ENCODE assay signal across 30 cellular contexts in genomic region chr22:37925767-37926166, GRCh38. TPM values are rescaled to one million over a fixed set of nuclear protein-coding genes. Genes with fewer than 3 reads are reported as not detected.
"Had no signal": no experiment of that assay in that cellular context is flagged by ENCODE, and none has a peak within 500 bp of the region (broad histone marks: within the 10 kb centered on the region; RNA-seq: fewer than 3 reads in every experiment).

No MANE protein-coding gene starts in this region.

- H3K36me3 Mint-ChIP-seq: activated naive CD4-positive, alpha-beta T cell treated with anti-CD3 and anti-CD28 coated beads, Interleukin-2, amount 50 U/mL, for 72 hours had no signal

- H3K9me3 Mint-ChIP-seq: activated CD8-positive, alpha-beta T cell treated with anti-CD3 and anti-CD28 coated beads for 36 hours; activated naive CD4-positive, alpha-beta T cell treated with anti-CD3 and anti-CD28 coated beads, Interleukin-2, amount 50 U/mL, for 72 hours; activated T-cell treated with anti-CD3 and anti-CD28 coated beads, Interleukin-2, amount 50 U/mL, for 4 hours; activated T-helper 17 cell treated with anti-CD3 and anti-CD28 coated beads, Interleukin-2, amount 50 U/mL, for 72 hours; mesothelial cell of epicardium; naive thymus-derived CD4-positive, alpha-beta T cell; WTC11 had no signal

- H3K4me1 Mint-ChIP-seq: activated T-helper 17 cell treated with anti-CD3 and anti-CD28 coated beads, Interleukin-2, amount 50 U/mL, for 72 hours; mesothelial cell of epicardium; WTC11 had no signal

- ATAC-seq: activated CD8-positive, alpha-beta T cell treated with anti-CD3 and anti-CD28 coated beads for 36 hours; activated naive CD4-positive, alpha-beta T cell treated with anti-CD3 and anti-CD28 coated beads, Interleukin-2, amount 50 U/mL, for 72 hours; activated T-cell treated with anti-CD3 and anti-CD28 coated beads, Interleukin-2, amount 50 U/mL, for 4 hours; activated T-helper 17 cell treated with anti-CD3 and anti-CD28 coated beads, Interleukin-2, amount 50 U/mL, for 72 hours; gastrocnemius medialis; naive thymus-derived CD4-positive, alpha-beta T cell; right cardiac atrium; stimulated activated naive CD8-positive, alpha-beta T cell treated with anti-CD3 and anti-CD28 coated beads, Interleukin-15, Interleukin-2, amounts not matched to agents 100 U/mL and 50 U/mL, for 24 hours; T-helper 17 cell; upper lobe of right lung; WTC11 had no signal

- H3K27me3 ChIP-seq: adrenal gland, ascending aorta, brain microvascular endothelial cell, gastrocnemius medialis, hepatocyte, thyroid gland, upper lobe of right lung had no signal

- H3K4me2 ChIP-seq: hepatocyte had no signal

- H3K79me2 ChIP-seq: hepatocyte had no signal

- H3K4me3 ChIP-seq: adrenal gland, ascending aorta, gastrocnemius medialis, hepatocyte, SK-N-MC, thyroid gland, upper lobe of right lung had no signal

- H3K27ac ChIP-seq: adrenal gland, ascending aorta, brain microvascular endothelial cell, epithelial cell of prostate, gastrocnemius medialis, hepatocyte, SK-N-MC, thyroid gland, upper lobe of right lung had no signal

- H3K4me3 Mint-ChIP-seq: activated CD8-positive, alpha-beta T cell treated with anti-CD3 and anti-CD28 coated beads for 36 hours; activated T-cell treated with anti-CD3 and anti-CD28 coated beads, Interleukin-2, amount 50 U/mL, for 4 hours; activated T-helper 17 cell treated with anti-CD3 and anti-CD28 coated beads, Interleukin-2, amount 50 U/mL, for 72 hours; mesothelial cell of epicardium; naive thymus-derived CD4-positive, alpha-beta T cell; T-helper 17 cell; WTC11 had no signal

- H3K27ac Mint-ChIP-seq: activated CD8-positive, alpha-beta T cell treated with anti-CD3 and anti-CD28 coated beads for 36 hours; activated T-helper 17 cell treated with anti-CD3 and anti-CD28 coated beads, Interleukin-2, amount 50 U/mL, for 72 hours; mesothelial cell of epicardium; T-helper 17 cell; WTC11 had no signal

- H3K9me3 ChIP-seq: adrenal gland, ascending aorta, gastrocnemius medialis, thyroid gland, upper lobe of right lung had no signal

- H2AFZ ChIP-seq: hepatocyte had no signal

- H3K27me3 Mint-ChIP-seq: activated CD8-positive, alpha-beta T cell treated with anti-CD3 and anti-CD28 coated beads for 36 hours; activated T-helper 17 cell treated with anti-CD3 and anti-CD28 coated beads, Interleukin-2, amount 50 U/mL, for 72 hours; naive thymus-derived CD4-positive, alpha-beta T cell; T-helper 17 cell had no signal

- DNase-seq: activated CD4-positive, alpha-beta T cell treated with anti-CD3 and anti-CD28 coated beads for 1 hour; activated CD4-positive, alpha-beta T cell treated with anti-CD3 and anti-CD28 coated beads, Interleukin-2, amount 50 U/mL, for 1 hour; activated CD8-positive, alpha-beta T cell treated with anti-CD3 and anti-CD28 coated beads for 36 hours; activated naive CD4-positive, alpha-beta T cell; activated T-cell treated with anti-CD3 and anti-CD28 coated beads, Interleukin-2, amount 50 U/mL, for 4 hours; adrenal gland; brain microvascular endothelial cell; effector CD4-positive, alpha-beta T cell; gastrocnemius medialis; left colon; mammary epithelial cell; naive thymus-derived CD4-positive, alpha-beta T cell; occipital lobe; right cardiac atrium; stimulated activated CD4-positive, alpha-beta T cell treated with anti-CD3 and anti-CD28 coated beads, Interleukin-2, amount 100 ng/mL, for 48 hours; stimulated activated naive CD8-positive, alpha-beta T cell treated with anti-CD3 and anti-CD28 coated beads, Interleukin-15, Interleukin-2, amounts not matched to agents 100 U/mL and 50 U/mL, for 24 hours; T-helper 17 cell; T1000; thyroid gland; upper lobe of right lung had no signal

- H3K4me1 ChIP-seq: adrenal gland, ascending aorta, gastrocnemius medialis had no signal

RNA-seq across cellular contexts. Expression of gene C22orf23, which starts 27.6 kb away (rescaled TPM):
- total RNA-seq: activated CD8-positive, alpha-beta T cell treated with anti-CD3 and anti-CD28 coated beads for 36 hours; activated naive CD4-positive, alpha-beta T cell treated with anti-CD3 and anti-CD28 coated beads, Interleukin-2, amount 50 U/mL, for 72 hours; ascending aorta; left colon; liver; mammary epithelial cell; T-helper 17 cell; upper lobe of right lung had no signal

RNA-seq across cellular contexts. Expression of gene SOX10, which starts 58.6 kb away (rescaled TPM):
- total RNA-seq: activated CD8-positive, alpha-beta T cell treated with anti-CD3 and anti-CD28 coated beads for 36 hours; activated naive CD4-positive, alpha-beta T cell treated with anti-CD3 and anti-CD28 coated beads, Interleukin-2, amount 50 U/mL, for 72 hours; activated T-cell treated with anti-CD3 and anti-CD28 coated beads, Interleukin-2, amount 50 U/mL, for 4 hours; activated T-helper 17 cell treated with anti-CD3 and anti-CD28 coated beads, Interleukin-2, amount 50 U/mL, for 72 hours; hepatocyte; naive thymus-derived CD4-positive, alpha-beta T cell; pulmonary artery endothelial cell; T-helper 17 cell; upper lobe of right lung had no signal
